Comparison of ENCODE assay signal across 14 cellular contexts in genomic region chr7:37027104-37027503, GRCh38.
"Had no signal": no experiment of that assay in that cellular context is flagged by ENCODE, and none has a peak within 500 bp of the region (broad histone marks: within the 10 kb centered on the region; RNA-seq: fewer than 3 reads in every experiment).

No MANE protein-coding gene starts in this region.

- H3K27ac Mint-ChIP-seq: dendritic cell treated with granulocyte-macrophage colony-stimulating factor and Interleukin-4, amounts not matched to agents 40 ng/mL and 50 ng/mL, for 4 days; neural progenitor cell; T-helper 2 cell treated with Interferon-gamma antibody and Interleukin-4, amounts not matched to agents 5 μg/mL and 100 μg/mL, for 36 hours had no signal

- DNase-seq: activated naive CD4-positive, alpha-beta T cell treated with anti-CD3 and anti-CD28 coated beads, Interleukin-2, amount 50 U/mL, for 16 hours; amniotic stem cell; effector CD8-positive, alpha-beta T cell; esophagus squamous epithelium; immature natural killer cell; kidney glomerular epithelial cell; left ventricle myocardium inferior; mammary epithelial cell; right cardiac atrium; stomach; upper lobe of left lung had no signal

- H3K27me3 Mint-ChIP-seq: dendritic cell treated with granulocyte-macrophage colony-stimulating factor and Interleukin-4, amounts not matched to agents 40 ng/mL and 50 ng/mL, for 4 days had no signal

- ATAC-seq: right cardiac atrium had no signal

- H3K9me3 Mint-ChIP-seq: dendritic cell treated with granulocyte-macrophage colony-stimulating factor and Interleukin-4, amounts not matched to agents 40 ng/mL and 50 ng/mL, for 4 days; immature natural killer cell; neural progenitor cell; T-helper 2 cell treated with Interferon-gamma antibody and Interleukin-4, amounts not matched to agents 5 μg/mL and 100 μg/mL, for 36 hours had no signal

- H3K4me3 Mint-ChIP-seq: dendritic cell treated with granulocyte-macrophage colony-stimulating factor and Interleukin-4, amounts not matched to agents 40 ng/mL and 50 ng/mL, for 4 days; immature natural killer cell; neural progenitor cell; T-helper 2 cell treated with Interferon-gamma antibody and Interleukin-4, amounts not matched to agents 5 μg/mL and 100 μg/mL, for 36 hours had no signal
